Comparison of ENCODE assay signal across 21 cellular contexts in genomic region chr7:93021748-93022147, GRCh38.
DNase-seq lines count a peak whose midpoint lies in the region; FAIRE-seq and TF ChIP-seq lines count a peak whose summit lies in the region.
"Had no signal": no experiment of that assay in that cellular context is flagged by ENCODE, and none has a peak within 500 bp of the region (broad histone marks: within the 10 kb centered on the region; RNA-seq: fewer than 3 reads in every experiment).

No MANE protein-coding gene starts in this region.

- intact Hi-C loops in mammary epithelial cell (cut with micrococcal nuclease) (no loop called here), breast epithelium (cut with DNase I; ENCODE audit: low total_unique reads) (no loop called here), esophagus muscularis mucosa (cut with DNase I) (no loop called here)

- no peaks in the 10 kb centered on the region for H3K36me3 ChIP-seq in mammary epithelial cell (ENCODE audit: insufficient read depth, low read length)
- H3K36me3 ChIP-seq in breast epithelium: no peaks in the 10 kb centered on the region
- H3K36me3 ChIP-seq in SJCRH30: no peaks in the 10 kb centered on the region
- no peaks in the 10 kb centered on the region for H3K36me3 ChIP-seq in bronchial epithelial cell (ENCODE audit: control insufficient read depth, insufficient read depth, low read length)
- no peaks in the 10 kb centered on the region for H3K36me3 ChIP-seq in esophagus muscularis mucosa

- H3K9me3 Mint-ChIP-seq in nephron progenitor cell: peaks cover 6% of the 10 kb centered on the region
- H3K9me3 Mint-ChIP-seq: CD4-positive, alpha-beta memory T cell had no signal

- no peak overlapping the region for H3K4me3 Mint-ChIP-seq in nephron progenitor cell
- H3K4me3 Mint-ChIP-seq: CD4-positive, alpha-beta memory T cell had no signal

- CTCF ChIA-PET in mammary epithelial cell (lab: Charles Lee; ENCODE audit: low non-redundant PET): no interaction called here

- H3K9me3 ChIP-seq in mammary epithelial cell (replicated peaks; ENCODE audit: insufficient read depth, low read length) (no peaks in the 10 kb centered on the region), breast epithelium (no peaks in the 10 kb centered on the region), SJCRH30 (replicated peaks) (no peaks in the 10 kb centered on the region), esophagus muscularis mucosa (no peaks in the 10 kb centered on the region)

- H3K4me1 ChIP-seq in mammary epithelial cell (ENCODE audit: insufficient read depth, low read length) (no peaks in the 10 kb centered on the region), breast epithelium (no peaks in the 10 kb centered on the region), SJCRH30 (peaks cover 34% of the 10 kb centered on the region), esophagus muscularis mucosa (peaks cover 0 to 6% (median 0%) of the 10 kb centered on the region in 4 donors)

- H3K4me3 ChIP-seq in mammary epithelial cell (replicated peaks in 1 of 3; ENCODE audit: insufficient read depth in 1 of 3, low read depth in 2 of 3, low read length in 3 of 3) (no peak overlapping the region), breast epithelium (no peak overlapping the region), SJCRH30 (no peak overlapping the region), bronchial epithelial cell (ENCODE audit: low read depth, low read length) (no peak overlapping the region), esophagus muscularis mucosa (no peak overlapping the region)
- H3K4me3 ChIP-seq: GM23248 had no signal

- in situ Hi-C loops in mammary epithelial cell (cut with MboI; ENCODE audit: low sequenced_read_pairs in 2 of 2): no loop called here

- TF ChIP-seq CTCF in mammary epithelial cell (conservative IDR thresholded peaks at IDR 0.05 in 1 of 2, IDR thresholded peaks at IDR 0.05 in 1 of 2; ENCODE audit: extremely low read depth in 1 of 2, insufficient read depth in 1 of 2, low read depth in 1 of 2, low read length in 2 of 2): no peak
- no peak for TF ChIP-seq CTCF in breast epithelium (IDR thresholded peaks at IDR 0.05)
- no peak for TF ChIP-seq CTCF in bronchial epithelial cell (IDR thresholded peaks at IDR 0.05; ENCODE audit: insufficient read depth, low read length, severe bottlenecking)
- TF ChIP-seq CTCF in nephron progenitor cell (IDR thresholded peaks at IDR 0.05): no peak
- TF ChIP-seq CTCF in esophagus muscularis mucosa (IDR thresholded peaks at IDR 0.05): no peak

- H3K36me3 Mint-ChIP-seq in nephron progenitor cell (ENCODE audit: low read depth): no peaks in the 10 kb centered on the region
- H3K36me3 Mint-ChIP-seq: CD4-positive, alpha-beta memory T cell had no signal

- no peaks in the 10 kb centered on the region for H4K20me1 ChIP-seq in mammary epithelial cell (ENCODE audit: insufficient read depth, low read length)

- H3K27me3 ChIP-seq in mammary epithelial cell (ENCODE audit: insufficient read depth, low read length) (no peaks in the 10 kb centered on the region), breast epithelium (no peaks in the 10 kb centered on the region), SJCRH30 (no peaks in the 10 kb centered on the region), bronchial epithelial cell (ENCODE audit: control insufficient read depth, insufficient read depth, low read length) (no peaks in the 10 kb centered on the region), esophagus muscularis mucosa (no peaks in the 10 kb centered on the region)

- H3K27ac ChIP-seq in mammary epithelial cell (ENCODE audit: insufficient read depth, low read depth, low read length): no peak overlapping the region
- H3K27ac ChIP-seq in breast epithelium: no peak overlapping the region
- H3K27ac ChIP-seq in SJCRH30: peak overlapping the region; percentile 70
- H3K27ac ChIP-seq in esophagus muscularis mucosa (replicated peaks in 1 of 4): no peak overlapping the region
- H3K27ac ChIP-seq: GM23248 had no signal

- no peak for FAIRE-seq in bronchial epithelial cell (lab: Jason Lieb, UNC)
- FAIRE-seq: G401.6, GM12892, GM19239, H1 had no signal

- H3K4me2 ChIP-seq in mammary epithelial cell (ENCODE audit: insufficient read depth, low read depth, low read length): no peak overlapping the region

- DNase-seq in mammary epithelial cell (peak; percentile 25), breast epithelium (ENCODE audit: low spot score in 2 of 2) (no peak), SJCRH30 (no peak), bronchial epithelial cell (ENCODE audit: low read depth) (peak; percentile 54), nephron progenitor cell (no peak), NCI-H187 (lab: John Stamatoyannopoulos, UW) (no peak), DMS114 treated with DMSO at 0.1 percent for 48 hours (lab: John Stamatoyannopoulos, UW; ENCODE audit: unreplicated experiment) (no peak), esophagus muscularis mucosa (ENCODE audit: extremely low spot score) (no peak)
- DNase-seq: C1 segment of cervical spinal cord; Calu3; CD4-positive, alpha-beta memory T cell; COR-L47; DMS153; DND-41; GM23248; H7; HCEC 1CT had no signal

- peaks cover 3% of the 10 kb centered on the region for H3K27me3 Mint-ChIP-seq in nephron progenitor cell (ENCODE audit: low read depth, poor library complexity)

- dilution Hi-C loops in mammary epithelial cell (cut with HindIII; ENCODE audit: low sequenced_read_pairs): no loop called here

- H3K9ac ChIP-seq in mammary epithelial cell (ENCODE audit: insufficient read depth, low read length): no peak overlapping the region
- H3K9ac ChIP-seq: GM23248 had no signal

- no peak for TF ChIP-seq EP300 in esophagus muscularis mucosa (IDR thresholded peaks at IDR 0.05)

- H3K79me2 ChIP-seq in mammary epithelial cell (ENCODE audit: insufficient read depth, low read length): no peaks in the 10 kb centered on the region

- BruUV-seq in mammary epithelial cell (replicated peaks; lab: Mats Ljungman, UMichigan): no TSS peak

- WGBS in mammary epithelial cell (ENCODE audit: low coverage, missing lambda C conversion rate): 65% methylated on average over 2 of the region's 2 CpGs
- 91% methylated on average over 2 of the region's 2 CpGs for WGBS in esophagus muscularis mucosa

- H3K27ac Mint-ChIP-seq in nephron progenitor cell: peak overlapping the region; percentile 6
- H3K27ac Mint-ChIP-seq: CD4-positive, alpha-beta memory T cell had no signal

- H2AFZ ChIP-seq in mammary epithelial cell (ENCODE audit: low read depth, low read length): no peak overlapping the region
- H2AFZ ChIP-seq: GM23248 had no signal

- H3K4me1 Mint-ChIP-seq in nephron progenitor cell: peaks cover 19% of the 10 kb centered on the region
- H3K4me1 Mint-ChIP-seq: CD4-positive, alpha-beta memory T cell had no signal

- TF ChIP-seq POLR2A in breast epithelium (IDR thresholded peaks at IDR 0.05) (no peak), esophagus muscularis mucosa (IDR thresholded peaks at IDR 0.05; ENCODE audit: low read depth) (no peak)

Comparison
In these comparisons a context has a peak if more than half of its experiments do, and no peak if none do; other contexts are left out.
1. DNase-seq: peak in mammary epithelial cell (single experiment) and bronchial epithelial cell (single experiment); none in breast epithelium (0 of 2), SJCRH30 (0 of 2), nephron progenitor cell (single experiment), NCI-H187 (0 of 2), DMS114 treated with DMSO at 0.1 percent for 48 hours (single experiment) and esophagus muscularis mucosa (single experiment).